ENCODE assay signal across 8 cellular contexts in genomic region chr1:167631987-167632680, GRCh38. TPM values are rescaled to one million over a fixed set of nuclear protein-coding genes. Genes with fewer than 3 reads are reported as not detected.
DNase-seq lines count a peak whose midpoint lies in the region; ATAC-seq and TF ChIP-seq lines count a peak whose summit lies in the region.

No MANE protein-coding gene starts in this region.

- TF ChIP-seq CTCF in KMS-11 (conservative IDR thresholded peaks at IDR 0.05; ENCODE audit: low read depth, low read length) (no peak), natural killer cell (IDR thresholded peaks at IDR 0.05) (no peak), BE2C (IDR thresholded peaks at IDR 0.05; ENCODE audit: low read depth, low read length) (no peak)

- ATAC-seq in natural killer cell (peak; percentile 24 to 59 (median 33)), HG02678 (IDR thresholded peaks at IDR 0.05; ENCODE audit: unreplicated experiment) (no peak)

- H3K27me3 ChIP-seq in KMS-11 (ENCODE audit: insufficient read depth, low read depth), result no peaks in the 10 kb centered on the region
- H3K27me3 ChIP-seq in HAP-1 (ENCODE audit: low read depth), result peaks cover 10% of the 10 kb centered on the region
- H3K27me3 ChIP-seq in BE2C, result no peaks in the 10 kb centered on the region

- peak overlapping the region; percentile 97; the same call in 1 of the 2 replicates for H3K9ac ChIP-seq in KMS-11

- peaks cover 91% of the 10 kb centered on the region for H3K4me1 Mint-ChIP-seq in activated naive CD4-positive, alpha-beta T cell treated with anti-CD3 and anti-CD28 coated beads, Interleukin-2, amount 50 U/mL, for 24 hours
- H3K4me1 Mint-ChIP-seq in natural killer cell, result peaks cover 89 to 96% of the 10 kb centered on the region in 2 donors

- in situ Hi-C loops in HAP-1 (cut with MboI; ENCODE audit: low sequenced_read_pairs), result no loop called here

- no peaks in the 10 kb centered on the region for H4K20me1 ChIP-seq in KMS-11 (ENCODE audit: insufficient read depth)

- H3K9me3 Mint-ChIP-seq in activated naive CD4-positive, alpha-beta T cell treated with anti-CD3 and anti-CD28 coated beads, Interleukin-2, amount 50 U/mL, for 24 hours, result no peaks in the 10 kb centered on the region
- H3K9me3 Mint-ChIP-seq in natural killer cell, result no peaks in the 10 kb centered on the region

- H2AFZ ChIP-seq in KMS-11 (ENCODE audit: low read depth), result no peak overlapping the region

- peak overlapping the region; percentile 85 for H3K4me2 ChIP-seq in KMS-11

- H3K27me3 Mint-ChIP-seq in activated naive CD4-positive, alpha-beta T cell treated with anti-CD3 and anti-CD28 coated beads, Interleukin-2, amount 50 U/mL, for 24 hours, result no peaks in the 10 kb centered on the region
- no peaks in the 10 kb centered on the region for H3K27me3 Mint-ChIP-seq in natural killer cell (ENCODE audit: low read depth in 2 of 2)

- H3K79me2 ChIP-seq in KMS-11 (ENCODE audit: insufficient read depth, low read depth), result peaks cover 78% of the 10 kb centered on the region

- peaks cover 12% of the 10 kb centered on the region; the same call in 1 of the 2 replicates for H3K36me3 ChIP-seq in KMS-11 (ENCODE audit: insufficient read depth)
- no peaks in the 10 kb centered on the region for H3K36me3 ChIP-seq in HAP-1 (replicated peaks)
- no peaks in the 10 kb centered on the region for H3K36me3 ChIP-seq in BE2C

- peaks cover 2% of the 10 kb centered on the region for H3K36me3 Mint-ChIP-seq in activated naive CD4-positive, alpha-beta T cell treated with anti-CD3 and anti-CD28 coated beads, Interleukin-2, amount 50 U/mL, for 24 hours
- no peaks in the 10 kb centered on the region for H3K36me3 Mint-ChIP-seq in natural killer cell

- no peak overlapping the region for H3K4me3 ChIP-seq in KMS-11 (IDR thresholded peaks at IDR 0.05; ENCODE audit: insufficient read depth, low read depth, low read length)
- H3K4me3 ChIP-seq in HAP-1, result no peak overlapping the region
- H3K4me3 ChIP-seq in BE2C (ENCODE audit: low read depth, low read length), result no peak overlapping the region

- DNase-seq in GDM1 (lab: John Stamatoyannopoulos, UW), result peak; percentile 32
- no peak for DNase-seq in natural killer cell
- DNase-seq in HAP-1 (ENCODE audit: low spot score in 2 of 2), result no peak
- no peak for DNase-seq in BE2C
- DNase-seq in posterior vena cava (ENCODE audit: low spot score), result no peak

- H3K27ac Mint-ChIP-seq in activated naive CD4-positive, alpha-beta T cell treated with anti-CD3 and anti-CD28 coated beads, Interleukin-2, amount 50 U/mL, for 24 hours, result peak overlapping the region; percentile 98
- peak overlapping the region; percentile 89 to 93 for H3K27ac Mint-ChIP-seq in natural killer cell

- H3K9me3 ChIP-seq in HAP-1 (no peaks in the 10 kb centered on the region), BE2C (no peaks in the 10 kb centered on the region)

- intact Hi-C loops in natural killer cell (cut with micrococcal nuclease), result loop anchor here (2.0 kb wide), 1 partner anchor 19 kb away; no protein-coding TSS in a partner anchor
- intact Hi-C loops in posterior vena cava (cut with DNase I), result loop anchor here in 1 of 2 donors (10.0 kb wide), 1 partner anchor 53 kb away; no protein-coding TSS in a partner anchor

- H3K27ac ChIP-seq in KMS-11, result peak overlapping the region; percentile 95

- H3K4me3 Mint-ChIP-seq in activated naive CD4-positive, alpha-beta T cell treated with anti-CD3 and anti-CD28 coated beads, Interleukin-2, amount 50 U/mL, for 24 hours, result peak overlapping the region; percentile 94
- H3K4me3 Mint-ChIP-seq in natural killer cell, result peak overlapping the region; percentile 88

- H3K4me1 ChIP-seq in KMS-11 (ENCODE audit: low read depth, poor library complexity, severe bottlenecking), result peaks cover 91% of the 10 kb centered on the region
- H3K4me1 ChIP-seq in HAP-1, result peaks cover 6% of the 10 kb centered on the region; the same call in 1 of the 2 replicates
- H3K4me1 ChIP-seq in BE2C, result peaks cover 9% of the 10 kb centered on the region

RNA-seq across cellular contexts. Expression of gene RCSD1, which starts 2.1 kb away (rescaled TPM):
- total RNA-seq in natural killer cell, result 100 to 1,000 TPM in 2 of 3 donors, 10 to 100 TPM in 1; 86.3 to 130 (median 110) TPM
- 0.56 TPM for polyA plus RNA-seq in BE2C (2012; ENCODE audit: insufficient read depth, insufficient read length, low read depth)
- 10 to 100 TPM; 14.1 to 15.2 TPM for total RNA-seq in posterior vena cava

Comparison
In these comparisons a context has a peak if more than half of its experiments do, and no peak if none do; other contexts are left out.
1. RNA of gene RCSD1, which starts 2.1 kb away (total RNA-seq): 86.3 to 130 TPM in natural killer cell; 14.1 to 15.2 TPM in posterior vena cava; every median in the first group is over 4 times any median in the second.